Comparison of ENCODE assay signal across 8 cellular contexts in genomic region chr6:135506270-135506997, GRCh38. TPM values are rescaled to one million over a fixed set of nuclear protein-coding genes. Genes with fewer than 3 reads are reported as not detected.
DNase-seq lines count a peak whose midpoint lies in the region; ATAC-seq, FAIRE-seq and TF ChIP-seq lines count a peak whose summit lies in the region.

No MANE protein-coding gene starts in this region.

- H3K9me3 Mint-ChIP-seq in activated naive CD4-positive, alpha-beta T cell treated with anti-CD3 and anti-CD28 coated beads, Interleukin-2, amount 50 U/mL, for 72 hours: no peaks in the 10 kb centered on the region
- no peaks in the 10 kb centered on the region for H3K9me3 Mint-ChIP-seq in activated naive CD4-positive, alpha-beta T cell treated with anti-CD3 and anti-CD28 coated beads, Interleukin-2, amount 10 ng/mL, durations not matched to agents 7 days and 5 days
- H3K9me3 Mint-ChIP-seq in effector memory CD8-positive, alpha-beta T cell: no peaks in the 10 kb centered on the region
- H3K9me3 Mint-ChIP-seq in naive B cell: no peaks in the 10 kb centered on the region

- no peak for TF ChIP-seq EP300 in Ishikawa (IDR thresholded peaks at IDR 0.05; ENCODE audit: borderline replicate concordance)

- H3K27ac Mint-ChIP-seq in activated naive CD4-positive, alpha-beta T cell treated with anti-CD3 and anti-CD28 coated beads, Interleukin-2, amount 50 U/mL, for 72 hours: no peak overlapping the region
- no peak overlapping the region for H3K27ac Mint-ChIP-seq in activated naive CD4-positive, alpha-beta T cell treated with anti-CD3 and anti-CD28 coated beads, Interleukin-2, amount 10 ng/mL, durations not matched to agents 7 days and 5 days
- peak overlapping the region in 1 of 2 donors; percentile 57 for H3K27ac Mint-ChIP-seq in effector memory CD8-positive, alpha-beta T cell
- H3K27ac Mint-ChIP-seq in naive B cell: peak overlapping the region in 1 of 6 donors; percentile 7

- FAIRE-seq in RCC 7860 (lab: Jason Lieb, UNC): peak; percentile 62

- H3K27me3 Mint-ChIP-seq in activated naive CD4-positive, alpha-beta T cell treated with anti-CD3 and anti-CD28 coated beads, Interleukin-2, amount 10 ng/mL, durations not matched to agents 7 days and 5 days: no peaks in the 10 kb centered on the region
- no peaks in the 10 kb centered on the region for H3K27me3 Mint-ChIP-seq in effector memory CD8-positive, alpha-beta T cell
- H3K27me3 Mint-ChIP-seq in naive B cell: no peaks in the 10 kb centered on the region

- no peak overlapping the region for H3K4me3 Mint-ChIP-seq in activated naive CD4-positive, alpha-beta T cell treated with anti-CD3 and anti-CD28 coated beads, Interleukin-2, amount 10 ng/mL, durations not matched to agents 7 days and 5 days
- H3K4me3 Mint-ChIP-seq in effector memory CD8-positive, alpha-beta T cell: peak overlapping the region in 1 of 2 donors; percentile 40
- H3K4me3 Mint-ChIP-seq in naive B cell: no peak overlapping the region

- TF ChIP-seq RAD21 in Ishikawa (IDR thresholded peaks at IDR 0.05; ENCODE audit: low read depth): peak; percentile 81

- peak in 1 of 2 donors; percentile 8 for DNase-seq in activated naive CD4-positive, alpha-beta T cell treated with anti-CD3 and anti-CD28 coated beads, Interleukin-2, amount 50 U/mL, for 72 hours (ENCODE audit: low spot score in 2 of 2)
- DNase-seq in activated naive CD4-positive, alpha-beta T cell treated with anti-CD3 and anti-CD28 coated beads, Interleukin-2, amount 10 ng/mL, durations not matched to agents 7 days and 5 days: no peak
- DNase-seq in RCC 7860 (ENCODE audit: low spot score) (peak; percentile 23), naive B cell (peak; percentile 24)
- DNase-seq in effector memory CD8-positive, alpha-beta T cell: peak; percentile 22 to 32 (median 31)

- no peaks in the 10 kb centered on the region for H3K36me3 Mint-ChIP-seq in activated naive CD4-positive, alpha-beta T cell treated with anti-CD3 and anti-CD28 coated beads, Interleukin-2, amount 50 U/mL, for 72 hours
- no peaks in the 10 kb centered on the region for H3K36me3 Mint-ChIP-seq in activated naive CD4-positive, alpha-beta T cell treated with anti-CD3 and anti-CD28 coated beads, Interleukin-2, amount 10 ng/mL, durations not matched to agents 7 days and 5 days
- no peaks in the 10 kb centered on the region for H3K36me3 Mint-ChIP-seq in effector memory CD8-positive, alpha-beta T cell (ENCODE audit: insufficient read depth)
- no peaks in the 10 kb centered on the region for H3K36me3 Mint-ChIP-seq in naive B cell

- ATAC-seq in activated naive CD4-positive, alpha-beta T cell treated with anti-CD3 and anti-CD28 coated beads, Interleukin-2, amount 50 U/mL, for 72 hours: peak; percentile 79 to 85
- ATAC-seq in GM21737 (IDR thresholded peaks at IDR 0.05; ENCODE audit: unreplicated experiment) (peak; percentile 82), naive B cell (ENCODE audit: low read depth in 2 of 2) (peak; percentile 71), GM21360 (IDR thresholded peaks at IDR 0.05; ENCODE audit: unreplicated experiment) (no peak)
- peak; percentile 91 for ATAC-seq in effector memory CD8-positive, alpha-beta T cell (replicated peaks)

- CTCF ChIA-PET in activated naive CD4-positive, alpha-beta T cell treated with anti-CD3 and anti-CD28 coated beads, Interleukin-2, amount 10 ng/mL, durations not matched to agents 7 days and 5 days (lab: Charles Lee): interaction anchor here (0.6 to 1.7 kb wide), 10 partner anchors 15 to 810 kb away, joined by 3 to 8 read pairs (median 4); no protein-coding TSS in a partner anchor

- peaks cover 2% of the 10 kb centered on the region for H3K4me1 Mint-ChIP-seq in activated naive CD4-positive, alpha-beta T cell treated with anti-CD3 and anti-CD28 coated beads, Interleukin-2, amount 10 ng/mL, durations not matched to agents 7 days and 5 days
- H3K4me1 Mint-ChIP-seq in effector memory CD8-positive, alpha-beta T cell (ENCODE audit: low read depth in 2 of 2): peaks cover 0 to 10% of the 10 kb centered on the region in 2 donors
- no peaks in the 10 kb centered on the region for H3K4me1 Mint-ChIP-seq in naive B cell

TF ChIP-seq in Ishikawa, 13 proteins besides CTCF, POLR2A, EP300 and RAD21:
- TF ChIP-seq FOXM1 (IDR thresholded peaks at IDR 0.05; ENCODE audit: borderline replicate concordance, low read depth) (no peak), REST (IDR thresholded peaks at IDR 0.05; ENCODE audit: low read depth) (no peak), CREB1 (IDR thresholded peaks at IDR 0.05; ENCODE audit: low read depth) (no peak), EGR1 (IDR thresholded peaks at IDR 0.05) (no peak), MAX (IDR thresholded peaks at IDR 0.05) (no peak), ZBTB7A (IDR thresholded peaks at IDR 0.05; ENCODE audit: low read depth) (no peak), TCF12 (IDR thresholded peaks at IDR 0.05; ENCODE audit: low read depth) (no peak), TEAD4 (IDR thresholded peaks at IDR 0.05) (no peak), YY1 (IDR thresholded peaks at IDR 0.05; ENCODE audit: low read depth) (no peak), TAF1 (IDR thresholded peaks at IDR 0.05; ENCODE audit: low read depth) (no peak), NFIC (IDR thresholded peaks at IDR 0.05) (no peak)

RNA-seq across cellular contexts. Expression of gene AHI1, which starts 8.9 kb away (rescaled TPM):
- total RNA-seq in activated naive CD4-positive, alpha-beta T cell treated with anti-CD3 and anti-CD28 coated beads, Interleukin-2, amount 50 U/mL, for 72 hours: 10 to 100 TPM; 34.6 to 38.5 TPM
- polyA plus RNA-seq in naive B cell (ENCODE audit: low read depth in 6 of 6): 1 to 10 TPM in 5 of 6 donors, not detected in 1; 2.5 to 7.8 (median 6.1) TPM
